2 cellular contexts compared by ENCODE assay signal in the genomic region with DNA sequence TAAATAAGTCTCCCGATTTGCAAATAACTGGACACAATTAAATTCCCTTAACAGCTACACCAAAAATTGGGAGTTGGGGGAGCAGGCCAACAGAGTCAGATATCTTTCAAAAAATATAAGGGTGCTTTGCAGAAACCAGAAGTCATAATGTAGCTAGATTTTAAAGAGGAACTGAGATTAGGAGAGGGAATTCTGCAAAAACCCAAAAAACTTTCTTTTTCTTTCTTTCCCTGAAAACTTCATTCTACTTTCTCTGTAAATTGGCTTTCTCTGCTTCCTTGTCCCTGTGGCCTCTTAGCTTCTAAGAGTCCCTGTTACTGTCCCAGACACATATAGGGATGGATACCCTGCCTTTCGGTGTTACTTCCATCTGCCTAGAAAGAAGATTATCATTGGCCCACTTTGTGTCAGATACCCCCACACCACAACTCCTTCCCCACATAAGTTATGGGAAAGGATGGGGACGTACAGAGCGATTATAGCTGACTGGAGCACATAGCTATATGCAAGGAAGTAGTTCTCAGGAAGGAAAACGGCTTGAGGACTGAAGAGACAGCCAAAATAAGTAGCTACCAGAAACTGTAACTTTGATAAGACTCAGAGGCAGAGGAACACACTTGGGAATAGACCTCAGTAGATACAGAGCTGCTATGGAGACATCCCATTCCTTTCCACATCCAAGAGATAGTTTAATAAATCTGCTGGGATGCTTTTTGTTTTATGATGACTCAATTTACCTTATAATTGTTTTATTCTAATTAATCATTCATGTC.
A peak's percentile ranks its signal among the peaks of the same experiment; 100 is the strongest.
TF ChIP-seq lines count a peak whose summit lies in the region.

No MANE protein-coding gene starts in this region.

TF ChIP-seq in IMR-90, 13 proteins besides CTCF, POLR2A, EP300 and RAD21:
- TF ChIP-seq FOS (IDR thresholded peaks at IDR 0.05; ENCODE audit: low read depth, low read length), result no peak
- no peak for TF ChIP-seq MAZ (IDR thresholded peaks at IDR 0.05; ENCODE audit: borderline replicate concordance, low read depth, low read length)
- TF ChIP-seq, protein P1, sequence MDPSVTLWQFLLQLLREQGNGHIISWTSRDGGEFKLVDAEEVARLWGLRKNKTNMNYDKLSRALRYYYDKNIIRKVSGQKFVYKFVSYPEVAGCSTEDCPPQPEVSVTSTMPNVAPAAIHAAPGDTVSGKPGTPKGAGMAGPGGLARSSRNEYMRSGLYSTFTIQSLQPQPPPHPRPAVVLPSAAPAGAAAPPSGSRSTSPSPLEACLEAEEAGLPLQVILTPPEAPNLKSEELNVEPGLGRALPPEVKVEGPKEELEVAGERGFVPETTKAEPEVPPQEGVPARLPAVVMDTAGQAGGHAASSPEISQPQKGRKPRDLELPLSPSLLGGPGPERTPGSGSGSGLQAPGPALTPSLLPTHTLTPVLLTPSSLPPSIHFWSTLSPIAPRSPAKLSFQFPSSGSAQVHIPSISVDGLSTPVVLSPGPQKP (IDR thresholded peaks at IDR 0.05; ENCODE audit: borderline replicate concordance, low read depth, low read length), result no peak
- TF ChIP-seq CEBPB (IDR thresholded peaks at IDR 0.05; ENCODE audit: low read depth, low read length), result no peak
- no peak for TF ChIP-seq RFX5 (IDR thresholded peaks at IDR 0.05; ENCODE audit: low read depth, low read length)

TF ChIP-seq in GM12878, 131 proteins besides CTCF, POLR2A, EP300 and RAD21:
- TF ChIP-seq NFYA (IDR thresholded peaks at IDR 0.05; ENCODE audit: borderline replicate concordance, low read depth, low read length), result no peak
- TF ChIP-seq ZNF24 (IDR thresholded peaks at IDR 0.05), result no peak
- TF ChIP-seq, protein P2, sequence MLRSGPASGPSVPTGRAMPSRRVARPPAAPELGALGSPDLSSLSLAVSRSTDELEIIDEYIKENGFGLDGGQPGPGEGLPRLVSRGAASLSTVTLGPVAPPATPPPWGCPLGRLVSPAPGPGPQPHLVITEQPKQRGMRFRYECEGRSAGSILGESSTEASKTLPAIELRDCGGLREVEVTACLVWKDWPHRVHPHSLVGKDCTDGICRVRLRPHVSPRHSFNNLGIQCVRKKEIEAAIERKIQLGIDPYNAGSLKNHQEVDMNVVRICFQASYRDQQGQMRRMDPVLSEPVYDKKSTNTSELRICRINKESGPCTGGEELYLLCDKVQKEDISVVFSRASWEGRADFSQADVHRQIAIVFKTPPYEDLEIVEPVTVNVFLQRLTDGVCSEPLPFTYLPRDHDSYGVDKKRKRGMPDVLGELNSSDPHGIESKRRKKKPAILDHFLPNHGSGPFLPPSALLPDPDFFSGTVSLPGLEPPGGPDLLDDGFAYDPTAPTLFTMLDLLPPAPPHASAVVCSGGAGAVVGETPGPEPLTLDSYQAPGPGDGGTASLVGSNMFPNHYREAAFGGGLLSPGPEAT (IDR thresholded peaks at IDR 0.05; ENCODE audit: low read depth), result peak; percentile 52; the same call in 1 of the 2 replicates
- TF ChIP-seq, protein P3, sequence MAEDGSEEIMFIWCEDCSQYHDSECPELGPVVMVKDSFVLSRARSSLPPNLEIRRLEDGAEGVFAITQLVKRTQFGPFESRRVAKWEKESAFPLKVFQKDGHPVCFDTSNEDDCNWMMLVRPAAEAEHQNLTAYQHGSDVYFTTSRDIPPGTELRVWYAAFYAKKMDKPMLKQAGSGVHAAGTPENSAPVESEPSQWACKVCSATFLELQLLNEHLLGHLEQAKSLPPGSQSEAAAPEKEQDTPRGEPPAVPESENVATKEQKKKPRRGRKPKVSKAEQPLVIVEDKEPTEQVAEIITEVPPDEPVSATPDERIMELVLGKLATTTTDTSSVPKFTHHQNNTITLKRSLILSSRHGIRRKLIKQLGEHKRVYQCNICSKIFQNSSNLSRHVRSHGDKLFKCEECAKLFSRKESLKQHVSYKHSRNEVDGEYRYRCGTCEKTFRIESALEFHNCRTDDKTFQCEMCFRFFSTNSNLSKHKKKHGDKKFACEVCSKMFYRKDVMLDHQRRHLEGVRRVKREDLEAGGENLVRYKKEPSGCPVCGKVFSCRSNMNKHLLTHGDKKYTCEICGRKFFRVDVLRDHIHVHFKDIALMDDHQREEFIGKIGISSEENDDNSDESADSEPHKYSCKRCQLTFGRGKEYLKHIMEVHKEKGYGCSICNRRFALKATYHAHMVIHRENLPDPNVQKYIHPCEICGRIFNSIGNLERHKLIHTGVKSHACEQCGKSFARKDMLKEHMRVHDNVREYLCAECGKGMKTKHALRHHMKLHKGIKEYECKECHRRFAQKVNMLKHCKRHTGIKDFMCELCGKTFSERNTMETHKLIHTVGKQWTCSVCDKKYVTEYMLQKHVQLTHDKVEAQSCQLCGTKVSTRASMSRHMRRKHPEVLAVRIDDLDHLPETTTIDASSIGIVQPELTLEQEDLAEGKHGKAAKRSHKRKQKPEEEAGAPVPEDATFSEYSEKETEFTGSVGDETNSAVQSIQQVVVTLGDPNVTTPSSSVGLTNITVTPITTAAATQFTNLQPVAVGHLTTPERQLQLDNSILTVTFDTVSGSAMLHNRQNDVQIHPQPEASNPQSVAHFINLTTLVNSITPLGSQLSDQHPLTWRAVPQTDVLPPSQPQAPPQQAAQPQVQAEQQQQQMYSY (CRISPR knock-in tag; IDR thresholded peaks at IDR 0.05), result no peak
- TF ChIP-seq SPI1 (IDR thresholded peaks at IDR 0.05; ENCODE audit: borderline replicate concordance, insufficient read depth, low read depth, low read length), result peak; percentile 70
- TF ChIP-seq NR2C1 (IDR thresholded peaks at IDR 0.05), result no peak
- TF ChIP-seq IKZF1 (conservative IDR thresholded peaks at IDR 0.05), result peak; percentile 53; the same call in 1 of the 2 replicates
- TF ChIP-seq IKZF2 (IDR thresholded peaks at IDR 0.05), result peak; percentile 39 to 46; a peak in 1 of 4 replicates
- TF ChIP-seq BACH1 (IDR thresholded peaks at IDR 0.05; ENCODE audit: borderline replicate concordance), result no peak
